ENCODE assay signal across 18 cellular contexts in genomic region chr4:95118507-95118906, GRCh38.
DNase-seq lines count a peak whose midpoint lies in the region; ATAC-seq and TF ChIP-seq lines count a peak whose summit lies in the region.
"Had no signal": no experiment of that assay in that cellular context is flagged by ENCODE, and none has a peak within 500 bp of the region (broad histone marks: within the 10 kb centered on the region; RNA-seq: fewer than 3 reads in every experiment).

No MANE protein-coding gene starts in this region.

- TF ChIP-seq CTCF in Calu3 (IDR thresholded peaks at IDR 0.05; ENCODE audit: unreplicated experiment) (no peak), prostate gland (IDR thresholded peaks at IDR 0.05) (no peak)

- H3K4me1 ChIP-seq in prostate gland (replicated peaks): no peaks in the 10 kb centered on the region
- H3K4me1 ChIP-seq in aorta (ENCODE audit: control insufficient read depth in 1 of 2, insufficient read depth in 2 of 2, low read length in 2 of 2): no peaks in the 10 kb centered on the region

- peak overlapping the region; percentile 23 for H3K4me3 Mint-ChIP-seq in Calu3 (ENCODE audit: low read depth, unreplicated experiment)
- H3K4me3 Mint-ChIP-seq: CD4-positive, CD25-positive, alpha-beta regulatory T cell; IgD-negative memory B cell had no signal

- CTCF ChIA-PET in Calu3 (lab: Charles Lee): interaction anchor here (0.8 kb wide), 1 partner anchor 389 kb away, joined by 3 read pairs; no protein-coding TSS in a partner anchor

- no TSS peak for BruUV-seq in Calu3 (replicated peaks; lab: Mats Ljungman, UMichigan)

- H3K27ac ChIP-seq in prostate gland: peak overlapping the region; percentile 59 to 63
- H3K27ac ChIP-seq in aorta (ENCODE audit: low read depth in 1 of 2, low read length in 2 of 2): no peak overlapping the region
- H3K27ac ChIP-seq: GM23248 had no signal

- no peaks in the 10 kb centered on the region for H3K36me3 Mint-ChIP-seq in Calu3 (ENCODE audit: insufficient read depth, unreplicated experiment)
- H3K36me3 Mint-ChIP-seq: CD4-positive, CD25-positive, alpha-beta regulatory T cell; IgD-negative memory B cell had no signal

- no peaks in the 10 kb centered on the region for H3K27me3 Mint-ChIP-seq in Calu3 (ENCODE audit: unreplicated experiment)
- H3K27me3 Mint-ChIP-seq: IgD-negative memory B cell had no signal

- ATAC-seq in GM18873 (IDR thresholded peaks at IDR 0.05; ENCODE audit: low FRiP score, unreplicated experiment) (no peak), aorta (ENCODE audit: low FRiP score) (no peak)

- H3K4me3 ChIP-seq in prostate gland (no peak overlapping the region), aorta (ENCODE audit: low read length in 2 of 2) (no peak overlapping the region)
- H3K4me3 ChIP-seq: GM23248 had no signal

- peaks cover 17% of the 10 kb centered on the region for H3K4me1 Mint-ChIP-seq in Calu3 (ENCODE audit: low read depth, unreplicated experiment)
- H3K4me1 Mint-ChIP-seq: CD4-positive, CD25-positive, alpha-beta regulatory T cell; IgD-negative memory B cell had no signal

- WGBS in prostate gland: 22% methylated on average over 6 of the region's 6 CpGs
- WGBS in aorta, 2 donors: 86% methylated on average over 6 of the region's 6 CpGs

- peak; percentile 2 for DNase-seq in Calu3
- peak; percentile 78 for DNase-seq in NCI-H526 treated with DMSO at 0.1 percent for 48 hours (lab: John Stamatoyannopoulos, UW)
- peak; percentile 19 for DNase-seq in left kidney (ENCODE audit: low read depth, low spot score)
- peak; percentile 33 for DNase-seq in prostate gland (ENCODE audit: low spot score)
- no peak for DNase-seq in NAMALWA (ENCODE audit: low spot score)
- DNase-seq in aorta: no peak
- DNase-seq: ACHN; AML-193; CD4-positive, CD25-positive, alpha-beta regulatory T cell; GM23248; HCEC 1CT; Kasumi-1; NCI-H1417; NCI-H187 treated with DMSO at 0.1 percent for 48 hours; NCI-H2171; SHP77 had no signal

- intact Hi-C loops in Calu3 (cut with micrococcal nuclease; ENCODE audit: unreplicated experiment) (no loop called here), prostate gland (cut with DNase I) (no loop called here), aorta (cut with DNase I) (no loop called here)

- H3K27me3 ChIP-seq in prostate gland (replicated peaks; ENCODE audit: insufficient read depth) (no peaks in the 10 kb centered on the region), aorta (ENCODE audit: control insufficient read depth in 1 of 2, insufficient read depth in 2 of 2, low read length in 1 of 2) (no peaks in the 10 kb centered on the region)

- H3K36me3 ChIP-seq in prostate gland (no peaks in the 10 kb centered on the region), aorta (ENCODE audit: control insufficient read depth in 1 of 2, insufficient read depth in 2 of 2, low read length in 1 of 2) (peaks cover 0 to 3% of the 10 kb centered on the region in 2 donors)

- no peak for TF ChIP-seq POLR2A in prostate gland (IDR thresholded peaks at IDR 0.05)

- no peaks in the 10 kb centered on the region for H3K9me3 Mint-ChIP-seq in Calu3 (ENCODE audit: low read depth, unreplicated experiment)
- H3K9me3 Mint-ChIP-seq: CD4-positive, CD25-positive, alpha-beta regulatory T cell had no signal

- H3K27ac Mint-ChIP-seq in Calu3 (ENCODE audit: unreplicated experiment): no peak overlapping the region

- H3K9me3 ChIP-seq in prostate gland (no peaks in the 10 kb centered on the region), aorta (ENCODE audit: control insufficient read depth, low read length) (peaks cover 1% of the 10 kb centered on the region)

Comparison
In these comparisons a context has a peak if more than half of its experiments do, and no peak if none do; other contexts are left out.
1. DNase-seq: peak in Calu3 (single experiment), NCI-H526 treated with DMSO at 0.1 percent for 48 hours (single experiment), left kidney (single experiment) and prostate gland (single experiment); none in NAMALWA (single experiment) and aorta (0 of 2).
2. H3K27ac ChIP-seq: peak in prostate gland (2 of 2); none in aorta (0 of 2).